In genomic region chr6:69915346-69915745, GRCh38 we compare ENCODE assay signal across 22 cellular contexts. TPM values are rescaled to one million over a fixed set of nuclear protein-coding genes. Genes with fewer than 3 reads are reported as not detected.
"Had no signal": no experiment of that assay in that cellular context is flagged by ENCODE, and none has a peak within 500 bp of the region (broad histone marks: within the 10 kb centered on the region; RNA-seq: fewer than 3 reads in every experiment).

No MANE protein-coding gene starts in this region.

- H3K4me1 ChIP-seq: esophagus squamous epithelium, right atrium auricular region, transverse colon, vagina had no signal

- DNase-seq: activated CD4-positive, alpha-beta memory T cell treated with anti-CD3 and anti-CD28 coated beads for 36 hours; activated CD4-positive, alpha-beta T cell treated with anti-CD3 and anti-CD28 coated beads for 36 hours; activated gamma-delta T cell treated with Interleukin-2 at 50 U/mL for 16 hours; activated T-cell treated with anti-CD3 and anti-CD28 coated beads for 4 hours; effector CD8-positive, alpha-beta T cell; esophagus squamous epithelium; foreskin fibroblast; glutamatergic neuron; hypothalamus; islet precursor cell; left colon; nucleus accumbens; transverse colon had no signal

- H3K27ac ChIP-seq: esophagus squamous epithelium, transverse colon, vagina had no signal

- H3K27me3 ChIP-seq: esophagus squamous epithelium, right atrium auricular region, transverse colon, vagina had no signal

- ATAC-seq: activated CD4-positive, alpha-beta T cell treated with anti-CD3 and anti-CD28 coated beads for 36 hours; activated naive CD4-positive, alpha-beta T cell treated with anti-CD3 and anti-CD28 coated beads, Interleukin-2, amount 50 U/mL, for 72 hours; left colon; WTC11 had no signal

- H3K36me3 Mint-ChIP-seq: activated CD4-positive, alpha-beta memory T cell treated with anti-CD3 and anti-CD28 coated beads for 36 hours; activated naive CD4-positive, alpha-beta T cell treated with anti-CD3 and anti-CD28 coated beads, Interleukin-2, amount 50 U/mL, for 72 hours; mesothelial cell of epicardium; WTC11 had no signal

- H3K27ac Mint-ChIP-seq: activated CD4-positive, alpha-beta memory T cell treated with anti-CD3 and anti-CD28 coated beads for 36 hours; activated CD4-positive, alpha-beta T cell treated with anti-CD3 and anti-CD28 coated beads for 36 hours; activated naive CD4-positive, alpha-beta T cell treated with anti-CD3 and anti-CD28 coated beads, Interleukin-2, amount 50 U/mL, for 72 hours; activated T-helper 1 cell treated with anti-CD3 and anti-CD28 coated beads, Interleukin-12 subunit alpha, Interleukin-12 subunit beta, Interleukin-2, Interleukin-4 antibody, amounts not matched to agents 30 ng/mL and 10 ng/mL and 1 ng/mL, durations not matched to agents 14 hours and 24 hours and 36 hours; mesothelial cell of epicardium; stimulated activated naive CD8-positive, alpha-beta T cell treated with anti-CD3 and anti-CD28 coated beads, Interleukin-15, Interleukin-2, amounts not matched to agents 100 ng/mL and 50 ng/mL, for 24 hours; WTC11 had no signal

- H3K4me3 Mint-ChIP-seq: activated CD4-positive, alpha-beta memory T cell treated with anti-CD3 and anti-CD28 coated beads for 36 hours; activated CD4-positive, alpha-beta T cell treated with anti-CD3 and anti-CD28 coated beads for 36 hours; activated T-helper 1 cell treated with anti-CD3 and anti-CD28 coated beads, Interleukin-12 subunit alpha, Interleukin-12 subunit beta, Interleukin-2, Interleukin-4 antibody, amounts not matched to agents 30 ng/mL and 10 ng/mL and 1 ng/mL, durations not matched to agents 14 hours and 24 hours and 36 hours; mesothelial cell of epicardium; nephron; stimulated activated naive CD8-positive, alpha-beta T cell treated with anti-CD3 and anti-CD28 coated beads, Interleukin-15, Interleukin-2, amounts not matched to agents 100 ng/mL and 50 ng/mL, for 24 hours; WTC11 had no signal

- H3K27me3 Mint-ChIP-seq: activated CD4-positive, alpha-beta memory T cell treated with anti-CD3 and anti-CD28 coated beads for 36 hours had no signal

- H3K9me3 Mint-ChIP-seq: activated CD4-positive, alpha-beta memory T cell treated with anti-CD3 and anti-CD28 coated beads for 36 hours; activated naive CD4-positive, alpha-beta T cell treated with anti-CD3 and anti-CD28 coated beads, Interleukin-2, amount 50 U/mL, for 72 hours; activated T-helper 1 cell treated with anti-CD3 and anti-CD28 coated beads, Interleukin-12 subunit alpha, Interleukin-12 subunit beta, Interleukin-2, Interleukin-4 antibody, amounts not matched to agents 30 ng/mL and 10 ng/mL and 1 ng/mL, durations not matched to agents 14 hours and 24 hours and 36 hours; mesothelial cell of epicardium; nephron; stimulated activated naive CD8-positive, alpha-beta T cell treated with anti-CD3 and anti-CD28 coated beads, Interleukin-15, Interleukin-2, amounts not matched to agents 100 ng/mL and 50 ng/mL, for 24 hours had no signal

- H3K9me3 ChIP-seq: esophagus squamous epithelium, right atrium auricular region, transverse colon, vagina had no signal

- H3K4me3 ChIP-seq: esophagus squamous epithelium, lung, right atrium auricular region, transverse colon, vagina had no signal

- H3K36me3 ChIP-seq: esophagus squamous epithelium, right atrium auricular region, transverse colon, vagina had no signal

RNA-seq across cellular contexts. Expression of gene COL19A1, which starts 49.0 kb away (rescaled TPM):
- total RNA-seq: activated CD4-positive, alpha-beta T cell treated with anti-CD3 and anti-CD28 coated beads for 36 hours; activated T-helper 1 cell treated with anti-CD3 and anti-CD28 coated beads, Interleukin-12 subunit alpha, Interleukin-12 subunit beta, Interleukin-2, Interleukin-4 antibody, amounts not matched to agents 30 ng/mL and 10 ng/mL and 1 ng/mL, durations not matched to agents 14 hours and 24 hours and 36 hours; WTC11 had no signal
